Comparison of ENCODE assay signal across 8 cellular contexts in the genomic region with DNA sequence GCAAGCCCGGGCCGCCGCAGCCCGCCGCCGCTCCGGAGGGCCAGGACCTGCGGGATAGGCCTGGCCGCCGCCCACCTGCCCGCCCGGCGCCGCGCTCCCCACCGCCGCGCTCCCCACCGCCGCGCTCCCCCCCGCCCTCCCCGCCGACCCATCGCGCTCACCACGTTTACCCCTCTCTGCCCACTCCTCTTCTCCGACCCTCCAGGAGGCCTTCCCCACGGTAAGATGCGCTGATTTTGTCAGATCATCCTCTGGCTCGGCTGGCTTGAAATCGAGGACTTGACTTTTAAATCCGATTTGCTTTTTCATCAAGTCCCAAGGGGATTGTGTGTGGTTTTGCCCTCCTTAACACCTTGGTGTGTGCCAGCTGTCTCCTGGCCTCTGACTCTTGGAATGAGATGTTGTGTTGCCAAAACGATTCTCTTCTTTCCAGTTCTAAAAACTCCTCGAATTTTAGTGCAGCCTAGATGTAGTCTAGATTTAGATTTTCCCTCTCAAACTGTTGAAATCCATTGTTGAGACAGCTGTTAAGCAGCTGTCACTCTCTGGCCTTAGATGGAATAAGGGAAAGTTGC. TPM values are rescaled to one million over a fixed set of nuclear protein-coding genes. Genes with fewer than 3 reads are reported as not detected.
DNase-seq lines count a peak whose midpoint lies in the region; TF ChIP-seq lines count a peak whose summit lies in the region.

No MANE protein-coding gene starts in this region.

- peaks cover 27% of the 10 kb centered on the region for H3K4me1 ChIP-seq in vagina

- CTCF ChIA-PET in GM10248 (lab: Yijun Ruan, JAX): no interaction called here

- peak overlapping the region; percentile 99 for H3K4me3 Mint-ChIP-seq in mesothelial cell of epicardium

- peak overlapping the region; percentile 100 for H3K27ac Mint-ChIP-seq in mesothelial cell of epicardium

- peak overlapping the region; percentile 84 for H3K27ac ChIP-seq in vagina

- H3K27me3 ChIP-seq in vagina: no peaks in the 10 kb centered on the region

- no peaks in the 10 kb centered on the region for H3K9me3 ChIP-seq in vagina

- POLR2A ChIA-PET in GM10248 (lab: Yijun Ruan, JAX): no interaction called here

- H3K36me3 Mint-ChIP-seq in mesothelial cell of epicardium: peaks cover 22% of the 10 kb centered on the region

- no peak for TF ChIP-seq POLR2A in vagina (IDR thresholded peaks at IDR 0.05)

- peaks cover 5 to 39% of the 10 kb centered on the region in 2 donors for H3K36me3 ChIP-seq in vagina

- H3K4me1 Mint-ChIP-seq in mesothelial cell of epicardium: peaks cover 20% of the 10 kb centered on the region

- H3K27me3 Mint-ChIP-seq in mesothelial cell of epicardium (ENCODE audit: low read depth): no peaks in the 10 kb centered on the region

- TF ChIP-seq CTCF in GM10248 (IDR thresholded peaks at IDR 0.05; ENCODE audit: control extremely low read depth, extremely low read depth, low read depth, missing control alignments) (no peak), cardiac fibroblast (IDR thresholded peaks at IDR 0.05; ENCODE audit: low read depth, low read length) (no peak), mesothelial cell of epicardium (IDR thresholded peaks at IDR 0.05; ENCODE audit: unreplicated experiment) (no peak), vagina (IDR thresholded peaks at IDR 0.05) (no peak)

- DNase-seq in GM10248 (ENCODE audit: extremely low spot score) (peak; percentile 24), LHCN-M2 (ENCODE audit: low read depth) (peak; percentile 96), cardiac fibroblast (ENCODE audit: low read depth in 2 of 2) (peak; percentile 43 to 48), mesothelial cell of epicardium (ENCODE audit: low spot score in 2 of 2, unreplicated experiment in 2 of 2) (no peak), vagina (ENCODE audit: extremely low spot score in 2 of 2) (peak in 1 of 2 donors; percentile 28), HUDEP-2 (lab: John Stamatoyannopoulos, UW; ENCODE audit: unreplicated experiment in 76 of 76) (no peak), NCI-H345 treated with DMSO at 0.1 percent for 48 hours (lab: John Stamatoyannopoulos, UW; ENCODE audit: unreplicated experiment) (no peak)
- no peak for DNase-seq in activated CD4-positive, CD25-positive, alpha-beta regulatory T cell treated with anti-CD3 and anti-CD28 coated beads, Interleukin-2, amount 50 U/mL, for 72 hours

- intact Hi-C loops in vagina (cut with DNase I): no loop called here

- peak overlapping the region; percentile 69 to 73 for H3K4me3 ChIP-seq in cardiac fibroblast (replicated peaks in 1 of 2; ENCODE audit: low read depth in 2 of 2, low read length in 2 of 2)
- H3K4me3 ChIP-seq in vagina: peak overlapping the region; percentile 74 to 81

- no peaks in the 10 kb centered on the region for H3K9me3 Mint-ChIP-seq in mesothelial cell of epicardium

RNA-seq across cellular contexts. Expression of gene POM121, which starts 0.7 kb away (rescaled TPM):
- total RNA-seq in LHCN-M2 (2014; rRNA removed) (12.1 and 13.4 TPM in 2 replicates), mesothelial cell of epicardium (66.8 to 68.5 TPM (median 66.8 TPM) in 3 replicates), vagina (21.9 TPM)
- 27.8 TPM for polyA plus RNA-seq in LHCN-M2 (2012)

RNA-seq across cellular contexts. Expression of gene TRIM74, which starts 43.6 kb away (rescaled TPM):
- not detected in 2 replicates for total RNA-seq in LHCN-M2 (2014; rRNA removed)
- polyA plus RNA-seq in LHCN-M2 (2012): not detected
- total RNA-seq in mesothelial cell of epicardium: 1.7 to 2.3 TPM (median 1.9 TPM) in 3 replicates
- not detected for total RNA-seq in vagina

Comparison
In these comparisons a context has a peak if more than half of its experiments do, and no peak if none do; other contexts are left out.
1. DNase-seq: peak in GM10248 (single experiment), LHCN-M2 (single experiment) and cardiac fibroblast (2 of 2); none in mesothelial cell of epicardium (0 of 2), HUDEP-2 (0 of 76), activated CD4-positive, CD25-positive, alpha-beta regulatory T cell treated with anti-CD3 and anti-CD28 coated beads, Interleukin-2, amount 50 U/mL, for 72 hours (single experiment) and NCI-H345 treated with DMSO at 0.1 percent for 48 hours (single experiment).